ENCODE assay signal across 2 cellular contexts in the genomic region with DNA sequence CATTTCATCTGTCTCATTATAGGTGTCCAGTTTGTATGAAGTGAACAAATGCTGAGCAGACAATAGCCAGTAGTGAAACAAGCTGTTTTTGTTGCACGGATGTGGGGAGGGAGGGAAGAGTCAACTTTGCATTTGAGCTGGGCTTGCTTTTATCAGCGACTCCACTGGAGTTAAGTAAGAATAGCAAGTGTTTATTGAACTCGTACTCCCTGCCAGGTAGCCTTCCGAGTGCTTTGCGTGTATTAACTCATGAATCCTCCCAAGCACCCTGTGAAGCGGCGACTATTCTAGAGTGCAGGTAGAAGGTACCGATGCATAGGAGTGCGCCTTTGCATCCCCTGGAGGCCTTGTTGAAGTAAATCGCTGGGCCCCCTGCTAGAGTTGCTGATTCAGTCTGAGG.
TF ChIP-seq lines count a peak whose summit lies in the region.

No MANE protein-coding gene starts in this region.

TF ChIP-seq in WTC11, 78 proteins besides CTCF, POLR2A, EP300 and RAD21:
- TF ChIP-seq OVOL2 (CRISPR knock-in tag; IDR thresholded peaks at IDR 0.05; ENCODE audit: borderline replicate concordance) (no peak), RELA (CRISPR knock-in tag; IDR thresholded peaks at IDR 0.05; ENCODE audit: borderline replicate concordance) (no peak), GABPB1 (CRISPR knock-in tag; IDR thresholded peaks at IDR 0.05) (no peak), GTF2I (CRISPR knock-in tag; conservative IDR thresholded peaks at IDR 0.05) (no peak), SOX15 (CRISPR knock-in tag; IDR thresholded peaks at IDR 0.05) (no peak), TEAD4 (CRISPR knock-in tag; IDR thresholded peaks at IDR 0.05) (no peak), MYBL2 (CRISPR knock-in tag; IDR thresholded peaks at IDR 0.05) (no peak), ZNF219 (CRISPR knock-in tag; IDR thresholded peaks at IDR 0.05; ENCODE audit: borderline replicate concordance) (no peak), ELF4 (CRISPR knock-in tag; IDR thresholded peaks at IDR 0.05; ENCODE audit: low read depth) (no peak), SMAD3 (CRISPR knock-in tag; IDR thresholded peaks at IDR 0.05; ENCODE audit: borderline replicate concordance) (no peak)
- TF ChIP-seq, protein P1, sequence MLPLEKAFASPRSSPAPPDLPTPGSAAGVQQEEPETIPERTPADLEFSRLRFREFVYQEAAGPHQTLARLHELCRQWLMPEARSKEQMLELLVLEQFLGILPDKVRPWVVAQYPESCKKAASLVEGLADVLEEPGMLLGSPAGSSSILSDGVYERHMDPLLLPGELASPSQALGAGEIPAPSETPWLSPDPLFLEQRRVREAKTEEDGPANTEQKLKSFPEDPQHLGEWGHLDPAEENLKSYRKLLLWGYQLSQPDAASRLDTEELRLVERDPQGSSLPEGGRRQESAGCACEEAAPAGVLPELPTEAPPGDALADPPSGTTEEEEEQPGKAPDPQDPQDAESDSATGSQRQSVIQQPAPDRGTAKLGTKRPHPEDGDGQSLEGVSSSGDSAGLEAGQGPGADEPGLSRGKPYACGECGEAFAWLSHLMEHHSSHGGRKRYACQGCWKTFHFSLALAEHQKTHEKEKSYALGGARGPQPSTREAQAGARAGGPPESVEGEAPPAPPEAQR (CRISPR knock-in tag; IDR thresholded peaks at IDR 0.05) = no peak
- TF ChIP-seq, protein P2, sequence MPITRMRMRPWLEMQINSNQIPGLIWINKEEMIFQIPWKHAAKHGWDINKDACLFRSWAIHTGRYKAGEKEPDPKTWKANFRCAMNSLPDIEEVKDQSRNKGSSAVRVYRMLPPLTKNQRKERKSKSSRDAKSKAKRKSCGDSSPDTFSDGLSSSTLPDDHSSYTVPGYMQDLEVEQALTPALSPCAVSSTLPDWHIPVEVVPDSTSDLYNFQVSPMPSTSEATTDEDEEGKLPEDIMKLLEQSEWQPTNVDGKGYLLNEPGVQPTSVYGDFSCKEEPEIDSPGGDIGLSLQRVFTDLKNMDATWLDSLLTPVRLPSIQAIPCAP (CRISPR knock-in tag; IDR thresholded peaks at IDR 0.05) = no peak
- TF ChIP-seq, protein P3, sequence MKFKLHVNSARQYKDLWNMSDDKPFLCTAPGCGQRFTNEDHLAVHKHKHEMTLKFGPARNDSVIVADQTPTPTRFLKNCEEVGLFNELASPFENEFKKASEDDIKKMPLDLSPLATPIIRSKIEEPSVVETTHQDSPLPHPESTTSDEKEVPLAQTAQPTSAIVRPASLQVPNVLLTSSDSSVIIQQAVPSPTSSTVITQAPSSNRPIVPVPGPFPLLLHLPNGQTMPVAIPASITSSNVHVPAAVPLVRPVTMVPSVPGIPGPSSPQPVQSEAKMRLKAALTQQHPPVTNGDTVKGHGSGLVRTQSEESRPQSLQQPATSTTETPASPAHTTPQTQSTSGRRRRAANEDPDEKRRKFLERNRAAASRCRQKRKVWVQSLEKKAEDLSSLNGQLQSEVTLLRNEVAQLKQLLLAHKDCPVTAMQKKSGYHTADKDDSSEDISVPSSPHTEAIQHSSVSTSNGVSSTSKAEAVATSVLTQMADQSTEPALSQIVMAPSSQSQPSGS (CRISPR knock-in tag; IDR thresholded peaks at IDR 0.05; ENCODE audit: borderline replicate concordance, low read depth) = no peak

TF ChIP-seq in HepG2, 621 proteins besides CTCF, POLR2A, EP300 and RAD21:
- no peak for TF ChIP-seq ZNF354B (CRISPR knock-in tag; IDR thresholded peaks at IDR 0.05)
- TF ChIP-seq, protein P4, sequence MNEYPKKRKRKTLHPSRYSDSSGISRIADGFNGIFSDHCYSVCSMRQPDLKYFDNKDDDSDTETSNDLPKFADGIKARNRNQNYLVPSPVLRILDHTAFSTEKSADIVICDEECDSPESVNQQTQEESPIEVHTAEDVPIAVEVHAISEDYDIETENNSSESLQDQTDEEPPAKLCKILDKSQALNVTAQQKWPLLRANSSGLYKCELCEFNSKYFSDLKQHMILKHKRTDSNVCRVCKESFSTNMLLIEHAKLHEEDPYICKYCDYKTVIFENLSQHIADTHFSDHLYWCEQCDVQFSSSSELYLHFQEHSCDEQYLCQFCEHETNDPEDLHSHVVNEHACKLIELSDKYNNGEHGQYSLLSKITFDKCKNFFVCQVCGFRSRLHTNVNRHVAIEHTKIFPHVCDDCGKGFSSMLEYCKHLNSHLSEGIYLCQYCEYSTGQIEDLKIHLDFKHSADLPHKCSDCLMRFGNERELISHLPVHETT (CRISPR knock-in tag; conservative IDR thresholded peaks at IDR 0.05) = no peak
- TF ChIP-seq CEBPG (CRISPR knock-in tag; IDR thresholded peaks at IDR 0.05) = 0 out of 2 replicates have a peak, but pooled peaks have one; percentile 10
- 0 out of 2 replicates have a peak, but pooled peaks have one; percentile 8 for TF ChIP-seq FOXA3 (CRISPR knock-in tag; IDR thresholded peaks at IDR 0.05)
- TF ChIP-seq ZNF644 (CRISPR knock-in tag; IDR thresholded peaks at IDR 0.05; ENCODE audit: low read depth) = 0 out of 2 replicates have a peak, but pooled peaks have one; percentile 11
- peak; percentile 69 to 79 for TF ChIP-seq MAFK (conservative IDR thresholded peaks at IDR 0.05 in 1 of 2, IDR thresholded peaks at IDR 0.05 in 1 of 2; ENCODE audit: low read length in 2 of 2)
- TF ChIP-seq, protein P5, sequence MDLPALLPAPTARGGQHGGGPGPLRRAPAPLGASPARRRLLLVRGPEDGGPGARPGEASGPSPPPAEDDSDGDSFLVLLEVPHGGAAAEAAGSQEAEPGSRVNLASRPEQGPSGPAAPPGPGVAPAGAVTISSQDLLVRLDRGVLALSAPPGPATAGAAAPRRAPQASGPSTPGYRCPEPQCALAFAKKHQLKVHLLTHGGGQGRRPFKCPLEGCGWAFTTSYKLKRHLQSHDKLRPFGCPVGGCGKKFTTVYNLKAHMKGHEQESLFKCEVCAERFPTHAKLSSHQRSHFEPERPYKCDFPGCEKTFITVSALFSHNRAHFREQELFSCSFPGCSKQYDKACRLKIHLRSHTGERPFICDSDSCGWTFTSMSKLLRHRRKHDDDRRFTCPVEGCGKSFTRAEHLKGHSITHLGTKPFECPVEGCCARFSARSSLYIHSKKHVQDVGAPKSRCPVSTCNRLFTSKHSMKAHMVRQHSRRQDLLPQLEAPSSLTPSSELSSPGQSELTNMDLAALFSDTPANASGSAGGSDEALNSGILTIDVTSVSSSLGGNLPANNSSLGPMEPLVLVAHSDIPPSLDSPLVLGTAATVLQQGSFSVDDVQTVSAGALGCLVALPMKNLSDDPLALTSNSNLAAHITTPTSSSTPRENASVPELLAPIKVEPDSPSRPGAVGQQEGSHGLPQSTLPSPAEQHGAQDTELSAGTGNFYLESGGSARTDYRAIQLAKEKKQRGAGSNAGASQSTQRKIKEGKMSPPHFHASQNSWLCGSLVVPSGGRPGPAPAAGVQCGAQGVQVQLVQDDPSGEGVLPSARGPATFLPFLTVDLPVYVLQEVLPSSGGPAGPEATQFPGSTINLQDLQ (CRISPR knock-in tag; IDR thresholded peaks at IDR 0.05) = no peak
- TF ChIP-seq, protein P6, sequence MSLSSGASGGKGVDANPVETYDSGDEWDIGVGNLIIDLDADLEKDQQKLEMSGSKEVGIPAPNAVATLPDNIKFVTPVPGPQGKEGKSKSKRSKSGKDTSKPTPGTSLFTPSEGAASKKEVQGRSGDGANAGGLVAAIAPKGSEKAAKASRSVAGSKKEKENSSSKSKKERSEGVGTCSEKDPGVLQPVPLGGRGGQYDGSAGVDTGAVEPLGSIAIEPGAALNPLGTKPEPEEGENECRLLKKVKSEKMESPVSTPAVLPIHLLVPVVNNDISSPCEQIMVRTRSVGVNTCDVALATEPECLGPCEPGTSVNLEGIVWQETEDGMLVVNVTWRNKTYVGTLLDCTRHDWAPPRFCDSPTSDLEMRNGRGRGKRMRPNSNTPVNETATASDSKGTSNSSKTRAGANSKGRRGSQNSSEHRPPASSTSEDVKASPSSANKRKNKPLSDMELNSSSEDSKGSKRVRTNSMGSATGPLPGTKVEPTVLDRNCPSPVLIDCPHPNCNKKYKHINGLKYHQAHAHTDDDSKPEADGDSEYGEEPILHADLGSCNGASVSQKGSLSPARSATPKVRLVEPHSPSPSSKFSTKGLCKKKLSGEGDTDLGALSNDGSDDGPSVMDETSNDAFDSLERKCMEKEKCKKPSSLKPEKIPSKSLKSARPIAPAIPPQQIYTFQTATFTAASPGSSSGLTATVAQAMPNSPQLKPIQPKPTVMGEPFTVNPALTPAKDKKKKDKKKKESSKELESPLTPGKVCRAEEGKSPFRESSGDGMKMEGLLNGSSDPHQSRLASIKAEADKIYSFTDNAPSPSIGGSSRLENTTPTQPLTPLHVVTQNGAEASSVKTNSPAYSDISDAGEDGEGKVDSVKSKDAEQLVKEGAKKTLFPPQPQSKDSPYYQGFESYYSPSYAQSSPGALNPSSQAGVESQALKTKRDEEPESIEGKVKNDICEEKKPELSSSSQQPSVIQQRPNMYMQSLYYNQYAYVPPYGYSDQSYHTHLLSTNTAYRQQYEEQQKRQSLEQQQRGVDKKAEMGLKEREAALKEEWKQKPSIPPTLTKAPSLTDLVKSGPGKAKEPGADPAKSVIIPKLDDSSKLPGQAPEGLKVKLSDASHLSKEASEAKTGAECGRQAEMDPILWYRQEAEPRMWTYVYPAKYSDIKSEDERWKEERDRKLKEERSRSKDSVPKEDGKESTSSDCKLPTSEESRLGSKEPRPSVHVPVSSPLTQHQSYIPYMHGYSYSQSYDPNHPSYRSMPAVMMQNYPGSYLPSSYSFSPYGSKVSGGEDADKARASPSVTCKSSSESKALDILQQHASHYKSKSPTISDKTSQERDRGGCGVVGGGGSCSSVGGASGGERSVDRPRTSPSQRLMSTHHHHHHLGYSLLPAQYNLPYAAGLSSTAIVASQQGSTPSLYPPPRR (CRISPR knock-in tag; IDR thresholded peaks at IDR 0.05; ENCODE audit: borderline replicate concordance) = no peak
- TF ChIP-seq ZNF547 (CRISPR knock-in tag; IDR thresholded peaks at IDR 0.05) = no peak
- TF ChIP-seq GATAD2A (CRISPR knock-in tag; IDR thresholded peaks at IDR 0.05) = peak; percentile 36; the same call in 1 of the 2 replicates
- TF ChIP-seq THAP11 (CRISPR knock-in tag; IDR thresholded peaks at IDR 0.05) = 0 out of 2 replicates have a peak, but pooled peaks have one; percentile 24
- peak; percentile 71 for TF ChIP-seq MAFF (IDR thresholded peaks at IDR 0.05; ENCODE audit: low read depth, low read length)
- TF ChIP-seq ZBTB38 (CRISPR knock-in tag; IDR thresholded peaks at IDR 0.05) = peak; percentile 71; the same call in 1 of the 2 replicates
- TF ChIP-seq, protein P7, sequence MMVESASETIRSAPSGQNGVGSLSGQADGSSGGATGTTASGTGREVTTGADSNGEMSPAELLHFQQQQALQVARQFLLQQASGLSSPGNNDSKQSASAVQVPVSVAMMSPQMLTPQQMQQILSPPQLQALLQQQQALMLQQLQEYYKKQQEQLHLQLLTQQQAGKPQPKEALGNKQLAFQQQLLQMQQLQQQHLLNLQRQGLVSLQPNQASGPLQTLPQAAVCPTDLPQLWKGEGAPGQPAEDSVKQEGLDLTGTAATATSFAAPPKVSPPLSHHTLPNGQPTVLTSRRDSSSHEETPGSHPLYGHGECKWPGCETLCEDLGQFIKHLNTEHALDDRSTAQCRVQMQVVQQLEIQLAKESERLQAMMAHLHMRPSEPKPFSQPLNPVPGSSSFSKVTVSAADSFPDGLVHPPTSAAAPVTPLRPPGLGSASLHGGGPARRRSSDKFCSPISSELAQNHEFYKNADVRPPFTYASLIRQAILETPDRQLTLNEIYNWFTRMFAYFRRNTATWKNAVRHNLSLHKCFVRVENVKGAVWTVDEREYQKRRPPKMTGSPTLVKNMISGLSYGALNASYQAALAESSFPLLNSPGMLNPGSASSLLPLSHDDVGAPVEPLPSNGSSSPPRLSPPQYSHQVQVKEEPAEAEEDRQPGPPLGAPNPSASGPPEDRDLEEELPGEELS (CRISPR knock-in tag; IDR thresholded peaks at IDR 0.05) = 0 out of 2 replicates have a peak, but pooled peaks have one; percentile 16
- no peak for TF ChIP-seq SOX13 (IDR thresholded peaks at IDR 0.05)
- peak in 1 of 2 experiments; percentile 75; a peak in 2 of 4 replicates for TF ChIP-seq SOX13 (CRISPR knock-in tag; conservative IDR thresholded peaks at IDR 0.05 in 1 of 2, IDR thresholded peaks at IDR 0.05 in 1 of 2)
- TF ChIP-seq FOXA1 (IDR thresholded peaks at IDR 0.05) = no peak
- 0 out of 2 replicates have a peak, but pooled peaks have one; percentile 34 for TF ChIP-seq FOXA1 (CRISPR knock-in tag; IDR thresholded peaks at IDR 0.05)
- TF ChIP-seq JARID2 (CRISPR knock-in tag; IDR thresholded peaks at IDR 0.05; ENCODE audit: insufficient replicate concordance) = no peak
- no peak for TF ChIP-seq SMAD3 (CRISPR knock-in tag; IDR thresholded peaks at IDR 0.05)
- 0 out of 2 replicates have a peak, but pooled peaks have one; percentile 29 for TF ChIP-seq CCDC6 (CRISPR knock-in tag; IDR thresholded peaks at IDR 0.05)
- TF ChIP-seq, protein P8, sequence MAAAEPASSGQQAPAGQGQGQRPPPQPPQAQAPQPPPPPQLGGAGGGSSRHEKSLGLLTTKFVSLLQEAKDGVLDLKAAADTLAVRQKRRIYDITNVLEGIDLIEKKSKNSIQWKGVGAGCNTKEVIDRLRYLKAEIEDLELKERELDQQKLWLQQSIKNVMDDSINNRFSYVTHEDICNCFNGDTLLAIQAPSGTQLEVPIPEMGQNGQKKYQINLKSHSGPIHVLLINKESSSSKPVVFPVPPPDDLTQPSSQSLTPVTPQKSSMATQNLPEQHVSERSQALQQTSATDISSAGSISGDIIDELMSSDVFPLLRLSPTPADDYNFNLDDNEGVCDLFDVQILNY (CRISPR knock-in tag; conservative IDR thresholded peaks at IDR 0.05) = no peak
- no peak for TF ChIP-seq ZNF567 (CRISPR knock-in tag; IDR thresholded peaks at IDR 0.05; ENCODE audit: borderline replicate concordance)
